ENCODE assay signal across 30 cellular contexts in the genomic region with DNA sequence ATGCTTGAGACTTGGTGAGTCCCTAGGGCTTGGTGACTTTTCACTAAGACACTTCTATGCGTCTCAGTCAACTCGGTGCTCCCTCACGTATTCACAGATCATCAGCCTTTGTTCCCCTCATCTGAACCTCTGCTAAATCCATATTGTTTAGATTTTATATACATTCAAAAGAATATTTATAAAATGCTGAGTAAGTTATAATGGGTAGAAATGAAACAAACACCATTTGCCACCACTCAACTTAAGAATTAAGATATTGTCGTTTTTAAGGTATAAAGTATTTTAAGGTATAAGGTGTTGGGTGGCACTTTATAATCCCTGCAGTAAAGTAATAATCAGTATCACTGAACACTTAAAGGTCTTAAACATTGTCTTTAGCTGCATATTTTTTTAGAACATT.
"Had no signal": no experiment of that assay in that cellular context is flagged by ENCODE, and none has a peak within 500 bp of the region (broad histone marks: within the 10 kb centered on the region; RNA-seq: fewer than 3 reads in every experiment).

No MANE protein-coding gene starts in this region.

- H3K27me3 Mint-ChIP-seq: activated B cell treated with CpG ODN at 0.5 μM for 24 hours; activated CD8-positive, alpha-beta T cell treated with anti-CD3 and anti-CD28 coated beads for 36 hours; activated naive CD8-positive, alpha-beta T cell; activated T-helper 17 cell treated with anti-CD3 and anti-CD28 coated beads, Interleukin-2, amount 50 U/mL, for 72 hours; T-helper 17 cell had no signal

- H3K27ac Mint-ChIP-seq: activated B cell treated with CpG ODN at 0.5 μM for 24 hours; activated CD8-positive, alpha-beta T cell treated with anti-CD3 and anti-CD28 coated beads for 36 hours; activated naive CD8-positive, alpha-beta T cell; activated T-helper 17 cell treated with anti-CD3 and anti-CD28 coated beads, Interleukin-2, amount 50 U/mL, for 72 hours; T-helper 17 cell; T-helper 2 cell treated with Interferon-gamma antibody and Interleukin-4, amounts not matched to agents 5 μg/mL and 100 μg/mL, for 36 hours had no signal

- H3K36me3 ChIP-seq: colonic mucosa had no signal

- H3K9me3 Mint-ChIP-seq: activated B cell treated with CpG ODN at 0.5 μM for 24 hours; activated CD8-positive, alpha-beta T cell treated with anti-CD3 and anti-CD28 coated beads for 36 hours; activated T-cell treated with anti-CD3 and anti-CD28 coated beads, Interleukin-2, amount 50 U/mL, for 4 hours; activated T-helper 17 cell treated with anti-CD3 and anti-CD28 coated beads, Interleukin-2, amount 50 U/mL, for 72 hours; T-helper 2 cell treated with Interferon-gamma antibody and Interleukin-4, amounts not matched to agents 5 μg/mL and 100 μg/mL, for 36 hours had no signal

- DNase-seq: activated B cell treated with CpG ODN at 0.5 μM for 24 hours; activated CD4-positive, alpha-beta T cell treated with anti-CD3 and anti-CD28 coated beads for 48 hours; activated CD4-positive, alpha-beta T cell treated with anti-CD3 and anti-CD28 coated beads, Interleukin-2, amount 50 U/mL, for 1 hour; activated CD4-positive, alpha-beta T cell treated with anti-CD3 and anti-CD28 coated beads, Interleukin-2, amount 50 U/mL, for 48 hours; activated CD8-positive, alpha-beta memory T cell treated with anti-CD3 and anti-CD28 coated beads for 24 hours; activated CD8-positive, alpha-beta T cell treated with anti-CD3 and anti-CD28 coated beads for 36 hours; activated effector memory CD4-positive, alpha-beta T cell treated with Interleukin-2 at 50 U/mL for 16 hours; activated gamma-delta T cell treated with Interleukin-2 at 50 U/mL for 16 hours; activated naive CD4-positive, alpha-beta T cell treated with anti-CD3 and anti-CD28 coated beads, Interleukin-2, amount 50 U/mL, for 16 hours; activated naive CD4-positive, alpha-beta T cell treated with Interleukin-2 at 50 U/mL for 16 hours; activated T-cell treated with anti-CD3 and anti-CD28 coated beads, Interleukin-2, amount 50 U/mL, for 4 hours; amniotic stem cell; aorta; body of pancreas; caudate nucleus; colonic mucosa; effector memory CD4-positive, alpha-beta T cell; foreskin keratinocyte; gastrocnemius medialis; glutamatergic neuron; heart left ventricle; T-helper 1 cell; T-helper 17 cell; T1000; WERI-Rb-1 had no signal

- H3K27ac ChIP-seq: body of pancreas, colonic mucosa, esophagus muscularis mucosa, foreskin keratinocyte, gastrocnemius medialis, heart left ventricle, WERI-Rb-1 had no signal

- H3K4me1 ChIP-seq: body of pancreas, colonic mucosa, foreskin keratinocyte had no signal

- H3K4me3 ChIP-seq: body of pancreas, colonic mucosa, esophagus muscularis mucosa, gastrocnemius medialis, heart left ventricle had no signal

- H3K4me3 Mint-ChIP-seq: activated B cell treated with CpG ODN at 0.5 μM for 24 hours; activated CD8-positive, alpha-beta T cell treated with anti-CD3 and anti-CD28 coated beads for 36 hours; activated naive CD8-positive, alpha-beta T cell; activated T-cell treated with anti-CD3 and anti-CD28 coated beads, Interleukin-2, amount 50 U/mL, for 4 hours; activated T-helper 17 cell treated with anti-CD3 and anti-CD28 coated beads, Interleukin-2, amount 50 U/mL, for 72 hours; T-helper 17 cell; T-helper 2 cell treated with Interferon-gamma antibody and Interleukin-4, amounts not matched to agents 5 μg/mL and 100 μg/mL, for 36 hours had no signal

- H3K9me3 ChIP-seq: body of pancreas, colonic mucosa, esophagus muscularis mucosa, gastrocnemius medialis, heart left ventricle had no signal

- ATAC-seq: activated CD4-positive, CD25-positive, alpha-beta regulatory T cell treated with anti-CD3 and anti-CD28 coated beads, Interleukin-2, amount 50 U/mL, for 24 hours; activated CD8-positive, alpha-beta T cell treated with anti-CD3 and anti-CD28 coated beads for 36 hours; activated T-cell treated with anti-CD3 and anti-CD28 coated beads, Interleukin-2, amount 50 U/mL, for 4 hours; activated T-helper 17 cell treated with anti-CD3 and anti-CD28 coated beads, Interleukin-2, amount 50 U/mL, for 72 hours; body of pancreas; foreskin keratinocyte; gastrocnemius medialis; heart left ventricle; T-helper 17 cell had no signal

- H3K4me1 Mint-ChIP-seq: activated B cell treated with CpG ODN at 0.5 μM for 24 hours; activated T-helper 17 cell treated with anti-CD3 and anti-CD28 coated beads, Interleukin-2, amount 50 U/mL, for 72 hours; T-helper 17 cell had no signal

- H3K27me3 ChIP-seq: body of pancreas, colonic mucosa, esophagus muscularis mucosa, foreskin keratinocyte, gastrocnemius medialis, heart left ventricle had no signal
